In the genomic region with DNA sequence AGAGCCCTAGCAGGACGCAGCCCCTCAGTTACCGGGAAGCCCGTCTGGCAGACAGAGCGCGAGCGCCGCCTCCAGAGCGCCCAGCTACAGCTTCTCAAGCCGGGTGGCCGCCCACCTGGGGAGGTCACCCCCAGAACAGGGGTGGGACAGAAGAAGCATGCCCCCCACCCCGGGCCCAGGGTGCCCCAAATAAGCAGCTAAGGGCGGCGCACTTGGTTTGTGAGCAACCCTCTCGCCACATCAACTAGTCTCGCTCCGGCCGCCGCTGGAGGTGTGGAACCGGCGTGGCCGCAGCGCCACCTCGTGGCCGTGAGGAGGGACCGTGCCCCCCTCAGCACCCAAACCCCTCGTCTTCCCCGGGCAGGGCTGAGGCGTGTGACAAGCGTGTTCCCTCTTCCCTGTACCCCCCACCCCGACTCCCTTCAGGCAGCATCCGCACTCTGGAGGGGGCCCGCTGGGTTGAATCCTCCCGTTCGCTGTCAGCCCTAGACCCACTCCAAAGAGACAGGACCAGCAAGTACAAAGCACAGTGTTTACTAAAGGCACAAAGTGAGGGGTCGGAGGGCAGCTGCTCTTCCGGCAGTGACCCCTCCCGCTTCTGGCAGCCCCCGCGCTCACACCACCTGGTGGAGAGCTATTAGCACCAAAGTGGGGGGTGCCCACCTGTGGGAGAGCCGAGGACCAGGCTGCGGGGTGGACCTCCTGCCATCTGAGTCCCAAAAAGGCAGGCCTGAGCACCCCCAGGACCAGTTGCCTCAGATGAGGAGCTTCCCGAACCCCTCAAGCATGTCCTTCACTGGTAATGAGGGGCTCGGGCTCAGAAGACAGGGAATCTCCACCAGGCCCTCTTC, we compare ENCODE assay signal across 8 cellular contexts. TPM values are rescaled to one million over a fixed set of nuclear protein-coding genes. Genes with fewer than 3 reads are reported as not detected.
DNase-seq lines count a peak whose midpoint lies in the region; ATAC-seq, FAIRE-seq and TF ChIP-seq lines count a peak whose summit lies in the region.

No MANE protein-coding gene starts in this region.

- H3K9ac ChIP-seq in KMS-11: no peak overlapping the region

- no peaks in the 10 kb centered on the region for H3K27me3 ChIP-seq in CD4-positive, alpha-beta T cell (ENCODE audit: control insufficient read depth, insufficient read depth, low read length)
- H3K27me3 ChIP-seq in KMS-11 (ENCODE audit: insufficient read depth, low read depth): no peaks in the 10 kb centered on the region
- H3K27me3 ChIP-seq in pancreas: no peaks in the 10 kb centered on the region
- no peaks in the 10 kb centered on the region for H3K27me3 ChIP-seq in thoracic aorta (replicated peaks; ENCODE audit: insufficient read depth)

- intact Hi-C loops in CD4-positive, alpha-beta T cell (cut with DNase I, micrococcal nuclease): loop anchor here (1.0 to 10.0 kb wide), 7 partner anchors 80 to 379 kb away; no protein-coding TSS in a partner anchor
- intact Hi-C loops in Right ventricle myocardium inferior (cut with DNase I): loop anchor here (1.0 to 2.0 kb wide), 2 partner anchors 221 to 314 kb away; no protein-coding TSS in a partner anchor
- intact Hi-C loops in pancreas (cut with DNase I): loop anchor here in 2 of 3 donors (5.0 kb wide), 3 partner anchors 81 to 316 kb away; no protein-coding TSS in a partner anchor

- H3K4me3 ChIP-seq in KMS-11 (IDR thresholded peaks at IDR 0.05; ENCODE audit: insufficient read depth, low read depth, low read length) (no peak overlapping the region), pancreas (peak overlapping the region in 1 of 4 donors; percentile 36), thoracic aorta (peak overlapping the region; percentile 71)

- DNase-seq in CD4-positive, alpha-beta T cell: peak; percentile 60 to 81 (median 74)
- peak; percentile 90 for DNase-seq in GM20000 (ENCODE audit: low spot score)
- DNase-seq in SKM-1 treated with dmso at 0.1 percent for 144 hours (lab: John Stamatoyannopoulos, UW; ENCODE audit: unreplicated experiment): peak; percentile 50
- DNase-seq in Right ventricle myocardium inferior (ENCODE audit: missing footprints): peak; percentile 93
- peak; percentile 49 to 88 (median 71) for DNase-seq in pancreas
- peak; percentile 34 for DNase-seq in thoracic aorta (ENCODE audit: low spot score)

- H3K4me3 Mint-ChIP-seq in CD4-positive, alpha-beta T cell: peak overlapping the region; percentile 83
- H3K4me3 Mint-ChIP-seq in activated naive CD8-positive, alpha-beta T cell: peak overlapping the region; percentile 75

- no peaks in the 10 kb centered on the region for H3K9me3 ChIP-seq in CD4-positive, alpha-beta T cell (ENCODE audit: control insufficient read depth, low read length)
- H3K9me3 ChIP-seq in pancreas (no peaks in the 10 kb centered on the region), thoracic aorta (no peaks in the 10 kb centered on the region)

- peak; percentile 88 for ATAC-seq in CD4-positive, alpha-beta T cell (ENCODE audit: poor library complexity)
- ATAC-seq in Right ventricle myocardium inferior (peak; percentile 82), pancreas (peak; percentile 58 to 84 (median 67)), thoracic aorta (ENCODE audit: insufficient number of reproducible peaks, low FRiP score, low read depth) (peak; percentile 30)

- H4K20me1 ChIP-seq in KMS-11 (ENCODE audit: insufficient read depth): no peaks in the 10 kb centered on the region

- FAIRE-seq in pancreas (lab: Jason Lieb, UNC): no peak

- H3K27ac Mint-ChIP-seq in CD4-positive, alpha-beta T cell: peak overlapping the region; percentile 79
- peak overlapping the region; percentile 81 for H3K27ac Mint-ChIP-seq in activated naive CD8-positive, alpha-beta T cell

- H3K9me3 Mint-ChIP-seq in CD4-positive, alpha-beta T cell: no peaks in the 10 kb centered on the region
- no peaks in the 10 kb centered on the region for H3K9me3 Mint-ChIP-seq in activated naive CD8-positive, alpha-beta T cell (ENCODE audit: low read depth)

- POLR2A ChIA-PET in CD4-positive, alpha-beta T cell (lab: Charles Lee): interaction anchor here (0.6 to 1.3 kb wide), 5 partner anchors 51 to 350 kb away, joined by 3 to 9 read pairs (median 4); no protein-coding TSS in a partner anchor

- 46 to 52% methylated on average over 34 to 43 of the region's 43 CpGs for WGBS in pancreas, 2 donors

- no peak overlapping the region for H2AFZ ChIP-seq in KMS-11 (ENCODE audit: low read depth)

- H3K27me3 Mint-ChIP-seq in CD4-positive, alpha-beta T cell: no peaks in the 10 kb centered on the region
- H3K27me3 Mint-ChIP-seq in activated naive CD8-positive, alpha-beta T cell: no peaks in the 10 kb centered on the region

- H3K4me1 Mint-ChIP-seq in CD4-positive, alpha-beta T cell (ENCODE audit: low read depth): peaks cover 12% of the 10 kb centered on the region
- peaks cover 4% of the 10 kb centered on the region for H3K4me1 Mint-ChIP-seq in activated naive CD8-positive, alpha-beta T cell (ENCODE audit: low read depth)

- no peak overlapping the region for H3K27ac ChIP-seq in CD4-positive, alpha-beta T cell (ENCODE audit: low read depth, low read length)
- H3K27ac ChIP-seq in KMS-11: no peak overlapping the region
- H3K27ac ChIP-seq in pancreas: peak overlapping the region in 1 of 4 donors; percentile 70
- H3K27ac ChIP-seq in thoracic aorta: no peak overlapping the region

- CTCF ChIA-PET in CD4-positive, alpha-beta T cell (lab: Charles Lee): interaction anchor here (0.7 to 1.7 kb wide), 5 partner anchors 9 to 242 kb away, joined by 3 to 6 read pairs (median 3); no protein-coding TSS in a partner anchor

- peaks cover 16% of the 10 kb centered on the region for H3K36me3 Mint-ChIP-seq in CD4-positive, alpha-beta T cell (ENCODE audit: low read depth)
- no peaks in the 10 kb centered on the region for H3K36me3 Mint-ChIP-seq in activated naive CD8-positive, alpha-beta T cell

- no peaks in the 10 kb centered on the region for H3K79me2 ChIP-seq in KMS-11 (ENCODE audit: insufficient read depth, low read depth)

- H3K4me1 ChIP-seq in KMS-11 (ENCODE audit: low read depth, poor library complexity, severe bottlenecking) (peaks cover 6% of the 10 kb centered on the region), pancreas (peaks cover 0 to 9% (median 6%) of the 10 kb centered on the region in 3 donors), thoracic aorta (ENCODE audit: control insufficient read depth in 1 of 2, low read depth in 2 of 2) (peaks cover 7 to 11% of the 10 kb centered on the region in 2 donors)

- H3K36me3 ChIP-seq in KMS-11 (ENCODE audit: insufficient read depth): no peaks in the 10 kb centered on the region
- no peaks in the 10 kb centered on the region for H3K36me3 ChIP-seq in pancreas
- H3K36me3 ChIP-seq in thoracic aorta: peaks cover 34% of the 10 kb centered on the region

- no peak overlapping the region for H3K4me2 ChIP-seq in KMS-11

- peak; percentile 83 for TF ChIP-seq CTCF in CD4-positive, alpha-beta T cell (IDR thresholded peaks at IDR 0.05)
- peak; percentile 94 for TF ChIP-seq CTCF in GM20000 (IDR thresholded peaks at IDR 0.05; ENCODE audit: extremely low read depth, missing control alignments)
- peak; percentile 63 for TF ChIP-seq CTCF in KMS-11 (conservative IDR thresholded peaks at IDR 0.05; ENCODE audit: low read depth, low read length)
- peak; percentile 66 to 75 (median 72) for TF ChIP-seq CTCF in pancreas (IDR thresholded peaks at IDR 0.05)
- TF ChIP-seq CTCF in thoracic aorta (IDR thresholded peaks at IDR 0.05): peak; percentile 92

RNA-seq across cellular contexts. Expression of gene MDFI, which starts 45.4 kb away (rescaled TPM):
- not detected for total RNA-seq in CD4-positive, alpha-beta T cell
- total RNA-seq in Right ventricle myocardium inferior (1.3 TPM), pancreas (1 to 10 TPM in 5 of 6 donors, under 1 TPM in 1; 0.46 to 7.4 (median 1.8) TPM), thoracic aorta (10 to 100 TPM in 1 of 2 donors, 1 to 10 TPM in 1; 5.1 to 10.3 TPM)
- 1 to 10 TPM; 2.0 to 5.6 TPM for polyA plus RNA-seq in pancreas

RNA-seq across cellular contexts. Expression of gene TFEB, which starts 51.7 kb away (rescaled TPM):
- 10 to 100 TPM; 23.8 to 24.1 TPM for total RNA-seq in CD4-positive, alpha-beta T cell
- total RNA-seq in Right ventricle myocardium inferior (39.5 TPM), pancreas (10 to 100 TPM in 3 of 6 donors, 1 to 10 TPM in 3; 6.5 to 16.2 (median 10.1) TPM), thoracic aorta (10 to 100 TPM; 22.9 to 23.8 TPM)
- 10 to 100 TPM; 27.4 to 49.4 TPM for polyA plus RNA-seq in pancreas

Comparison
In these comparisons a context has a peak if more than half of its experiments do, and no peak if none do; other contexts are left out.
1. ATAC-seq: peak in every context shown above with its lines; median percentile 88 in CD4-positive, alpha-beta T cell; 82 in Right ventricle myocardium inferior; 67 in pancreas; 30 in thoracic aorta.
2. DNase-seq: peak in every context shown above with its lines; median percentile 93 in Right ventricle myocardium inferior; 90 in GM20000; 74 in CD4-positive, alpha-beta T cell; 71 in pancreas; 50 in SKM-1 treated with dmso at 0.1 percent for 144 hours; 34 in thoracic aorta.